In genomic region chr2:239693761-239694415, GRCh38 we compare ENCODE assay signal across 22 cellular contexts.
"Had no signal": no experiment of that assay in that cellular context is flagged by ENCODE, and none has a peak within 500 bp of the region (broad histone marks: within the 10 kb centered on the region; RNA-seq: fewer than 3 reads in every experiment).

No MANE protein-coding gene starts in this region.

- H3K9ac ChIP-seq: parathyroid adenoma had no signal

- H3K4me1 ChIP-seq: upper lobe of left lung had no signal

- H3K27me3 ChIP-seq: gastroesophageal sphincter, hepatocyte, upper lobe of left lung had no signal

- ATAC-seq: gastroesophageal sphincter; left colon; naive thymus-derived CD4-positive, alpha-beta T cell; psoas muscle had no signal

- H3K9me3 ChIP-seq: gastroesophageal sphincter, psoas muscle, upper lobe of left lung had no signal

- H3K36me3 ChIP-seq: gastroesophageal sphincter, upper lobe of left lung had no signal

- H3K4me3 ChIP-seq: gastroesophageal sphincter, hepatocyte, psoas muscle, upper lobe of left lung had no signal

- H3K27ac ChIP-seq: gastroesophageal sphincter, hepatocyte, parathyroid adenoma, upper lobe of left lung had no signal

- DNase-seq: activated CD4-positive, alpha-beta T cell treated with anti-CD3 and anti-CD28 coated beads for 4 hours; activated CD4-positive, alpha-beta T cell treated with anti-CD3 and anti-CD28 coated beads, Interleukin-2, amount 50 U/mL, for 4 hours; activated CD4-positive, CD25-positive, alpha-beta regulatory T cell; activated CD8-positive, alpha-beta memory T cell treated with anti-CD3 and anti-CD28 coated beads, Interleukin-2, amount 50 U/mL, for 4 hours; activated effector memory CD4-positive, alpha-beta T cell treated with anti-CD3 and anti-CD28 coated beads, Interleukin-2, amount 50 U/mL, for 16 hours; activated naive CD4-positive, alpha-beta T cell treated with anti-CD3 and anti-CD28 coated beads, Interleukin-2, amount 10 ng/mL, durations not matched to agents 7 days and 5 days; activated naive CD8-positive, alpha-beta T cell treated with anti-CD3 and anti-CD28 coated beads, Interleukin-2, amount 10 ng/mL, durations not matched to agents 7 days and 5 days; activated T-cell treated with anti-CD3 and anti-CD28 coated beads, Interleukin-2, amount 50 U/mL, for 1 hour; amniotic stem cell; caudate nucleus; effector memory CD4-positive, alpha-beta T cell; erythroblast; left colon; midbrain; naive thymus-derived CD4-positive, alpha-beta T cell; psoas muscle; stimulated activated naive CD4-positive, alpha-beta T cell treated with Interleukin-2 at 50 U/mL for 16 hours; T-helper 1 cell; upper lobe of left lung had no signal

- H3K4me2 ChIP-seq: hepatocyte had no signal
